Comparison of ENCODE assay signal across 1 cellular context in the genomic region with DNA sequence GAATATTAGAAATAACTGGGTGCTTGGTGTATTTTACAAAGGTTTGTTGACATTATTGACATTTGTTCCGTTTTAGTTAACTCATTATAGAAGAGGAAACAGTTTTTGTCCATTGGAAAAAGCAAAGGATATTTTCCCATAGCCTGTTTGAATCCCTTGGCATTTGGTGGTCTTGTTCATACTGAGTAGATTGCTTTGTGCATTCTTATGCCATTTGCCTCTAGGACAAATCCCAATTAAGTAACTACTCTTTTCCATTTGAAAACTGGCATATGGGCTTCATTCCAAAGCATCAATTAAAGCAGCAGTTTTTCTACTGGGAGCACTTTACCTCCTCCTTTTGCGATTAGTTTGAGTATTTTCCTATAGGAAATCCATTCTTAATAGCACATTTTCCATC.
TF ChIP-seq lines count a peak whose summit lies in the region.

No MANE protein-coding gene starts in this region.

TF ChIP-seq in HepG2, 621 proteins besides CTCF, POLR2A, EP300 and RAD21 (continued from another document):
- TF ChIP-seq, protein P1, sequence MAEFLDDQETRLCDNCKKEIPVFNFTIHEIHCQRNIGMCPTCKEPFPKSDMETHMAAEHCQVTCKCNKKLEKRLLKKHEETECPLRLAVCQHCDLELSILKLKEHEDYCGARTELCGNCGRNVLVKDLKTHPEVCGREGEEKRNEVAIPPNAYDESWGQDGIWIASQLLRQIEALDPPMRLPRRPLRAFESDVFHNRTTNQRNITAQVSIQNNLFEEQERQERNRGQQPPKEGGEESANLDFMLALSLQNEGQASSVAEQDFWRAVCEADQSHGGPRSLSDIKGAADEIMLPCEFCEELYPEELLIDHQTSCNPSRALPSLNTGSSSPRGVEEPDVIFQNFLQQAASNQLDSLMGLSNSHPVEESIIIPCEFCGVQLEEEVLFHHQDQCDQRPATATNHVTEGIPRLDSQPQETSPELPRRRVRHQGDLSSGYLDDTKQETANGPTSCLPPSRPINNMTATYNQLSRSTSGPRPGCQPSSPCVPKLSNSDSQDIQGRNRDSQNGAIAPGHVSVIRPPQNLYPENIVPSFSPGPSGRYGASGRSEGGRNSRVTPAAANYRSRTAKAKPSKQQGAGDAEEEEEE (CRISPR knock-in tag; IDR thresholded peaks at IDR 0.05; ENCODE audit: borderline replicate concordance): no peak
